8 cellular contexts compared by ENCODE assay signal in the genomic region with DNA sequence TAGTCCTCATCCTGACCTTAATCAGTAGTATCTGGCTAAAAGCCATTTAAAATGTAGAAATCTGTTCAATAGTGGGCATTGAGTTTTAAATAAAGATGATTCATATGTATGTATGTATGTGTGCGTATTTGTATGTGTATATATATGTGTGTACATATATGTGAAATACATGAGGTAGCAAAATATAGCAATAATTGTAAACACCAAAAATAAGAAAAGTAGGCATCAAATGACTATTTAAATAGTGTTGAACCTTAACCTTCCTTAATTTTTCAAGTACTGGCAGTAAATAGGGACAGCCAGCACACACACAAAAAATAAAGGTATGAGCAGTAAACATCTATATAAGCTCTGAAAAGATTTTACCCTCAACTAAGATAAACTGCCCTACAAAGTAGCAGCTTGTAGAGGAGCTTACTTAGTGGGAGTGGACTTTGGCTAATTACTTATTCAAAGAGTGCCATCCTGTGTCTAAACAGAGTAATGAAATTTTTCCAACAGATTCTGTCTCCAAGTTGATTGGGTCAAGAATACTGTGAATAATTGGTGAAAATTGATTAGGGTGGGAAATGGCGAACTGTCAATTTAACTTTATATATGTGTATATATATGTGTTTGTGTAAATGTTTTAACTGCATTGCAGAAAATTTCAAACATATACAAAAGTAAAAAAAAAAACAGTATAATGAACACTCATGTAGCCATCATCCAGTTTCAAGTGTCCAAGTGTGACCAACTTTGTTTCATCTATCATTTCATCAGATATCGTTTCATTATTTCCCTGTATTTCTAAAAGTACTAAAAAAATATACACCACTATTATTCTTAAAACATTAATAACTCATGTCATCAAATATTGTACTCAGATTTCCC. TPM values are rescaled to one million over a fixed set of nuclear protein-coding genes. Genes with fewer than 3 reads are reported as not detected.
DNase-seq lines count a peak whose midpoint lies in the region; ATAC-seq and TF ChIP-seq lines count a peak whose summit lies in the region.

No MANE protein-coding gene starts in this region.

- CTCF ChIA-PET in activated B cell treated with CpG ODN at 0.5 μM for 24 hours (lab: Charles Lee) = interaction anchor here (0.6 to 5.7 kb wide), 29 partner anchors 9 to 1255 kb away, joined by 3 to 90 read pairs (median 5); a partner anchor contains a TSS

- intact Hi-C loops in activated B cell treated with CpG ODN at 0.5 μM for 24 hours (cut with micrococcal nuclease) = loop anchor here (1.0 to 10.0 kb wide), 10 partner anchors 407 to 1034 kb away; a partner anchor contains a TSS

- DNase-seq in AG09319 (ENCODE audit: extremely low read depth, low read depth) = peak; percentile 39
- peak; percentile 75 for DNase-seq in NCI-H1694 treated with DMSO at 0.1 percent for 48 hours (lab: John Stamatoyannopoulos, UW)
- no peak for DNase-seq in activated B cell treated with CpG ODN at 0.5 μM for 24 hours
- DNase-seq in foreskin melanocyte = peak; percentile 64
- no peak for DNase-seq in osteoblast (ENCODE audit: insufficient read length, low spot score, missing footprints)
- no peak for DNase-seq in mesenteric fat pad (ENCODE audit: low spot score)

- no peak overlapping the region for H3K4me3 Mint-ChIP-seq in activated B cell treated with CpG ODN at 0.5 μM for 24 hours

- peak overlapping the region; percentile 96 for H3K27ac ChIP-seq in osteoblast (ENCODE audit: low read depth, low read length)

- peaks cover 21% of the 10 kb centered on the region for H3K79me2 ChIP-seq in osteoblast (ENCODE audit: insufficient read depth, low read length)

- H2AFZ ChIP-seq in osteoblast (ENCODE audit: low read length) = no peak overlapping the region

- no peaks in the 10 kb centered on the region for H3K36me3 ChIP-seq in osteoblast (ENCODE audit: insufficient read depth, low read length)

- no peaks in the 10 kb centered on the region for H3K9me3 ChIP-seq in osteoblast (ENCODE audit: low read depth, low read length)

- no peaks in the 10 kb centered on the region for H3K9me3 Mint-ChIP-seq in activated B cell treated with CpG ODN at 0.5 μM for 24 hours

- H3K4me1 Mint-ChIP-seq in activated B cell treated with CpG ODN at 0.5 μM for 24 hours = peaks cover 9% of the 10 kb centered on the region

- TF ChIP-seq CTCF in AG09319 (IDR thresholded peaks at IDR 0.05; ENCODE audit: low read depth, low read length) (peak; percentile 49), activated B cell treated with CpG ODN at 0.5 μM for 24 hours (IDR thresholded peaks at IDR 0.05) (no peak), osteoblast (IDR thresholded peaks at IDR 0.05; ENCODE audit: extremely low read depth, low read depth, low read length) (peak; percentile 51)

- H3K36me3 Mint-ChIP-seq in activated B cell treated with CpG ODN at 0.5 μM for 24 hours (ENCODE audit: low read depth) = peaks cover 8% of the 10 kb centered on the region

- H3K4me1 ChIP-seq in osteoblast (ENCODE audit: insufficient read depth, low read length) = peaks cover 15% of the 10 kb centered on the region

- no peaks in the 10 kb centered on the region for H3K27me3 Mint-ChIP-seq in activated B cell treated with CpG ODN at 0.5 μM for 24 hours

- H3K4me3 ChIP-seq in osteoblast (ENCODE audit: insufficient read depth, low read length) = peak overlapping the region; percentile 82

- no peaks in the 10 kb centered on the region for H3K27me3 ChIP-seq in osteoblast (ENCODE audit: insufficient read depth, low read length)

- peak overlapping the region; percentile 83 for H3K27ac Mint-ChIP-seq in activated B cell treated with CpG ODN at 0.5 μM for 24 hours

- POLR2A ChIA-PET in activated B cell treated with CpG ODN at 0.5 μM for 24 hours (lab: Charles Lee) = interaction anchor here (1.4 to 3.9 kb wide), 4 partner anchors 79 to 673 kb away, joined by 6 to 17 read pairs (median 6); a partner anchor contains a TSS

- ATAC-seq in GM18502 (IDR thresholded peaks at IDR 0.05; ENCODE audit: poor library complexity, unreplicated experiment) (peak; percentile 50), HG02973 (IDR thresholded peaks at IDR 0.05; ENCODE audit: unreplicated experiment) (peak; percentile 50), activated B cell treated with CpG ODN at 0.5 μM for 24 hours (ENCODE audit: low read depth) (peak; percentile 51)

- peak overlapping the region; percentile 90 for H3K4me2 ChIP-seq in osteoblast (ENCODE audit: insufficient read depth, low read length)

- H4K20me1 ChIP-seq in osteoblast (ENCODE audit: insufficient read depth, low read length) = no peaks in the 10 kb centered on the region

RNA-seq across cellular contexts. Expression of a gene that starts 2.0 kb away (rescaled TPM):
- total RNA-seq in activated B cell treated with CpG ODN at 0.5 μM for 24 hours = 3.2 and 4.1 TPM in 2 replicates
- 135 and 150 TPM in 2 replicates for total RNA-seq in osteoblast
- total RNA-seq in mesenteric fat pad = 1.3 TPM

Comparison
In these comparisons a context has a peak if more than half of its experiments do, and no peak if none do; other contexts are left out.
1. DNase-seq: peak in AG09319 (single experiment), NCI-H1694 treated with DMSO at 0.1 percent for 48 hours (single experiment) and foreskin melanocyte (single experiment); none in activated B cell treated with CpG ODN at 0.5 μM for 24 hours (single experiment), osteoblast (single experiment) and mesenteric fat pad (single experiment).
2. RNA of a gene that starts 2.0 kb away (total RNA-seq): 135 to 150 TPM in osteoblast; 3.2 to 4.1 TPM in activated B cell treated with CpG ODN at 0.5 μM for 24 hours and 1.3 TPM in mesenteric fat pad (single experiment); every median in the first group is over 10 times any median in the second.
3. Peak in every context shown above with its lines, with median percentiles within 50 percentile points of each other: ATAC-seq.